Comparison of ENCODE assay signal across 8 cellular contexts in the genomic region with DNA sequence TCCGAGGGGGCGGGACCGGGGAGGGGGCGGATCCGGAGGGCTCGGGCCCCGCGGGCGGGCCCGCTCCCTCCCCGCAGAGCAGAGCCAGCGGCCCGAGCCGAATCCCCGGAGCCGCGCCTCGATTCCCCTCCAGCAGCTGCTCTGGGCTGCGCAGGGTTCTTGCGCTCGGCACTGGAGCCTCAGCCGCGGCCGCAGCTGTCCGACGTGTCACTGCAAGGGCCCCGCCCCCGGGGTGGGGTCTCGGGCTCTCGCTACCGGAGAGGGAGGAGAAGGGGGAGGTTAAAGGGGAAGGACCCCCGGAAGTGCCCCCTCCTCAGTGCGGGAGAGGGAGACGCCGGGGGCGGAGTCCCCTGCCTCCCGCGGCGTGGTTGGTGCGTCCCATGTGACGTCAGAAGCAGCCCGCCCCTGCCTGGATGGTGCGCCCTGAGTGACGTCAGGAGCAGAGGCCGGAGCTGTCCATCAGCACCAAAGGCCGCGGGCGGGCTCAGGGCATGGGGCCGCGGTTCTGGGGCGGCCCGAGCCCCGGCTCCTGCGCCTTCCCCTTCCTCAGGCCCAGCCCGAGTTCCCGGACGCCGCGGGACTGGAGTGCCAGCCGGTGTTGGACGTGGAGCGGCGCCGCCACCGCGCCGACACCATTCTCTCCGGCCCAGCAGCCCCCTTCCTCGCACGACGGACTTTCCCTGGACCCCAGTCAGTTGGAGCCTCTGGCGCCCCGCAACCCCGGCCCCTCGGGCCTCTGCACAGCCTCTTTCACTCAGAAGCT. TPM values are rescaled to one million over a fixed set of nuclear protein-coding genes. Genes with fewer than 3 reads are reported as not detected.
DNase-seq lines count a peak whose midpoint lies in the region; ATAC-seq and TF ChIP-seq lines count a peak whose summit lies in the region.

A gene with protein sequence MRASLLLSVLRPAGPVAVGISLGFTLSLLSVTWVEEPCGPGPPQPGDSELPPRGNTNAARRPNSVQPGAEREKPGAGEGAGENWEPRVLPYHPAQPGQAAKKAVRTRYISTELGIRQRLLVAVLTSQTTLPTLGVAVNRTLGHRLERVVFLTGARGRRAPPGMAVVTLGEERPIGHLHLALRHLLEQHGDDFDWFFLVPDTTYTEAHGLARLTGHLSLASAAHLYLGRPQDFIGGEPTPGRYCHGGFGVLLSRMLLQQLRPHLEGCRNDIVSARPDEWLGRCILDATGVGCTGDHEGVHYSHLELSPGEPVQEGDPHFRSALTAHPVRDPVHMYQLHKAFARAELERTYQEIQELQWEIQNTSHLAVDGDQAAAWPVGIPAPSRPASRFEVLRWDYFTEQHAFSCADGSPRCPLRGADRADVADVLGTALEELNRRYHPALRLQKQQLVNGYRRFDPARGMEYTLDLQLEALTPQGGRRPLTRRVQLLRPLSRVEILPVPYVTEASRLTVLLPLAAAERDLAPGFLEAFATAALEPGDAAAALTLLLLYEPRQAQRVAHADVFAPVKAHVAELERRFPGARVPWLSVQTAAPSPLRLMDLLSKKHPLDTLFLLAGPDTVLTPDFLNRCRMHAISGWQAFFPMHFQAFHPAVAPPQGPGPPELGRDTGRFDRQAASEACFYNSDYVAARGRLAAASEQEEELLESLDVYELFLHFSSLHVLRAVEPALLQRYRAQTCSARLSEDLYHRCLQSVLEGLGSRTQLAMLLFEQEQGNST (minus strand): TSS at position 214 of the 763 bp plus-strand sequence. CDS start 271 bp downstream, outside the sequence.
A gene with protein sequence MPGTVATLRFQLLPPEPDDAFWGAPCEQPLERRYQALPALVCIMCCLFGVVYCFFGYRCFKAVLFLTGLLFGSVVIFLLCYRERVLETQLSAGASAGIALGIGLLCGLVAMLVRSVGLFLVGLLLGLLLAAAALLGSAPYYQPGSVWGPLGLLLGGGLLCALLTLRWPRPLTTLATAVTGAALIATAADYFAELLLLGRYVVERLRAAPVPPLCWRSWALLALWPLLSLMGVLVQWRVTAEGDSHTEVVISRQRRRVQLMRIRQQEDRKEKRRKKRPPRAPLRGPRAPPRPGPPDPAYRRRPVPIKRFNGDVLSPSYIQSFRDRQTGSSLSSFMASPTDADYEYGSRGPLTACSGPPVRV (plus strand): TSS at position 433 of the 763 bp plus-strand sequence. CDS start 700 bp downstream, outside the sequence.

- TF ChIP-seq CTCF in GM13976 (IDR thresholded peaks at IDR 0.05; ENCODE audit: borderline replicate concordance, control extremely low read depth, extremely low read depth, insufficient read depth, missing control alignments) = no peak
- TF ChIP-seq CTCF in heart right ventricle (IDR thresholded peaks at IDR 0.05) = no peak
- TF ChIP-seq CTCF in type B pancreatic cell (conservative IDR thresholded peaks at IDR 0.05) = no peak

- peaks cover 0 to 33% (median 20%) of the 10 kb centered on the region in 9 donors for H3K36me3 ChIP-seq in heart right ventricle

- H3K27me3 Mint-ChIP-seq in T-cell = peaks cover 7 to 9% of the 10 kb centered on the region in 2 donors
- peaks cover 9% of the 10 kb centered on the region for H3K27me3 Mint-ChIP-seq in type B pancreatic cell

- H3K27ac Mint-ChIP-seq in T-cell = peak within 1 kb of the TSS; percentile 65
- peak within 1 kb of the TSS; percentile 88 for H3K27ac Mint-ChIP-seq in type B pancreatic cell

- no peaks in the 10 kb centered on the region for H3K9me3 ChIP-seq in heart right ventricle

- H3K36me3 Mint-ChIP-seq in T-cell (no peaks in the 10 kb centered on the region), type B pancreatic cell (peaks cover 7% of the 10 kb centered on the region)

- H3K4me3 ChIP-seq in heart right ventricle = peak within 1 kb of the TSS; percentile 40 to 92 (median 80)

- H3K4me3 Mint-ChIP-seq in T-cell (peak within 1 kb of the TSS; percentile 78 to 89 (median 84)), type B pancreatic cell (peak within 1 kb of the TSS; percentile 92)

- H3K9me3 Mint-ChIP-seq in T-cell (no peaks in the 10 kb centered on the region), type B pancreatic cell (no peaks in the 10 kb centered on the region)

- H3K4me1 ChIP-seq in heart right ventricle = peaks cover 4 to 37% (median 32%) of the 10 kb centered on the region in 9 donors

- ATAC-seq in HG02852 (IDR thresholded peaks at IDR 0.05; ENCODE audit: unreplicated experiment) (peak; percentile 71), T-cell (replicated peaks in 1 of 4) (peak; percentile 75 to 80 (median 79)), heart right ventricle (peak; percentile 91 to 97 (median 94))

- in situ Hi-C loops in GM13976 (cut with MboI; ENCODE audit: low sequenced_read_pairs, unreplicated experiment) = no loop called here

- DNase-seq in GM13976 (ENCODE audit: low spot score) (peak; percentile 99), NCI-H146 (lab: John Stamatoyannopoulos, UW) (peak; percentile 98), T-cell (peak; percentile 72 to 93 (median 83)), amniotic epithelial cell (ENCODE audit: low read depth) (peak; percentile 98), heart right ventricle (peak; percentile 97), pons (ENCODE audit: low spot score) (peak; percentile 99), type B pancreatic cell (ENCODE audit: extremely low spot score, unreplicated experiment) (peak; percentile 99)

- POLR2A ChIA-PET in T-cell (lab: Charles Lee) = no interaction called here

- CTCF ChIA-PET in T-cell (lab: Charles Lee) = interaction anchor here in 1 of 2 donors (0.6 kb wide), 1 partner anchor 114 kb away, joined by 3 read pairs; no protein-coding TSS in a partner anchor

- WGBS in heart right ventricle, 2 donors = 0 to 1% methylated on average over 65 to 75 of the region's 75 CpGs

- H3K4me1 Mint-ChIP-seq in T-cell = peaks cover 24 to 28% (median 27%) of the 10 kb centered on the region in 3 donors
- peaks cover 18% of the 10 kb centered on the region for H3K4me1 Mint-ChIP-seq in type B pancreatic cell (ENCODE audit: unreplicated experiment)

- H3K27me3 ChIP-seq in heart right ventricle = peaks cover 0 to 59% (median 11%) of the 10 kb centered on the region in 7 donors

- intact Hi-C loops in heart right ventricle (cut with DNase I) = loop anchor here in 9 of 10 donors (1.0 to 5.0 kb wide), 13 partner anchors 27 to 159 kb away; a partner anchor contains a TSS

- H3K27ac ChIP-seq in heart right ventricle = peak within 1 kb of the TSS; percentile 62 to 93 (median 90)

RNA-seq across cellular contexts. Expression of the first gene that starts in this region (rescaled TPM):
- total RNA-seq in T-cell = 10 to 100 TPM in 3 of 5 donors, 1 to 10 TPM in 2; 5.0 to 12.8 (median 10.8) TPM
- 100 to 1,000 TPM in 4 of 10 donors, 10 to 100 TPM in 6; 66.5 to 166 (median 95.9) TPM for total RNA-seq in heart right ventricle
- polyA plus RNA-seq in heart right ventricle = 100 to 1,000 TPM in 1 of 2 donors, 10 to 100 TPM in 1; 76.9 to 221 TPM
- 47.5 and 73.7 TPM in 2 replicates for total RNA-seq in type B pancreatic cell (ENCODE audit: low replicate concordance)

RNA-seq across cellular contexts. Expression of the second gene that starts in this region (rescaled TPM):
- under 1 TPM; 0.37 to 0.88 (median 0.69) TPM for total RNA-seq in T-cell
- total RNA-seq in heart right ventricle = 1 to 10 TPM in 8 of 10 donors, under 1 TPM in 2; 0.59 to 3.5 (median 1.6) TPM
- 10 to 100 TPM in 1 of 2 donors, 1 to 10 TPM in 1; 3.0 to 10.7 TPM for polyA plus RNA-seq in heart right ventricle
- total RNA-seq in type B pancreatic cell (ENCODE audit: low replicate concordance) = 7.8 and 9.7 TPM in 2 replicates

Comparison
In these comparisons a context has a peak if more than half of its experiments do, and no peak if none do; other contexts are left out.
1. Peak in every context shown above with its lines: DNase-seq, ATAC-seq, H3K4me3 ChIP-seq and H3K27ac ChIP-seq.